15 cellular contexts compared by ENCODE assay signal in the genomic region with DNA sequence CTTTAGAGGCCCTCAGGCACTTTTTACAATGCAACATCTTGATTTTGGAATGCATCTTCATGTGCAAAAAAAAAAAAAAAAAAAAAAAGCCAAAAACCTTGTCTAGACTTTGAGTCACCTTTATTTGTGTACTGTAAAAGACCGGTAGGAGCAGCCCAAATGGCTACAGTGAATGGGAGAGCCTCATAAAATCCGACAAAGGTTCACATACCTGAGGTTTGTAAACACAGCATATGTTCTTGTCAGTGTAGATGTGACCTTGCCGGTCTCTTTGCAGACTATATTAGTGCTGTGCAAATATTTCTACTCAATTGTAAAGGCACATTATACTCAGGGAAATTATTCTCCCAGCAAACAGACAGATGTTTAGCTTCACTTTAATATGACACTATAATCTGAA.
"Had no signal": no experiment of that assay in that cellular context is flagged by ENCODE, and none has a peak within 500 bp of the region (broad histone marks: within the 10 kb centered on the region; RNA-seq: fewer than 3 reads in every experiment).

No MANE protein-coding gene starts in this region.

- DNase-seq: activated CD4-positive, alpha-beta memory T cell treated with anti-CD3 and anti-CD28 coated beads for 36 hours; activated effector memory CD4-positive, alpha-beta T cell treated with anti-CD3 and anti-CD28 coated beads, Interleukin-2, amount 50 U/mL, for 16 hours; activated T-cell treated with anti-CD3 and anti-CD28 coated beads, Interleukin-2, amount 50 U/mL, for 4 hours; amygdala; brain microvascular endothelial cell; cerebellar nuclear complex; dermis blood vessel endothelial cell; endodermal cell; immature natural killer cell; occipital lobe; sigmoid colon; stimulated activated CD4-positive, alpha-beta T cell treated with anti-CD3 and anti-CD28 coated beads, Interleukin-12 subunit alpha, Interleukin-12 subunit beta, amount 100 ng/mL, for 4 hours; stimulated activated naive CD4-positive, alpha-beta T cell treated with Interleukin-2 at 50 U/mL for 16 hours; T-helper 9 cell; upper lobe of right lung had no signal

- H3K4me1 ChIP-seq: sigmoid colon, upper lobe of right lung had no signal

- H3K27ac ChIP-seq: brain microvascular endothelial cell, sigmoid colon, upper lobe of right lung had no signal

- H3K27me3 ChIP-seq: brain microvascular endothelial cell, sigmoid colon, upper lobe of right lung had no signal

- H3K9me3 ChIP-seq: sigmoid colon, upper lobe of right lung had no signal

- H3K36me3 ChIP-seq: brain microvascular endothelial cell, sigmoid colon, upper lobe of right lung had no signal

- H3K4me3 ChIP-seq: sigmoid colon, upper lobe of right lung had no signal
